ENCODE assay signal across 12 cellular contexts in genomic region chr3:61725851-61726333, GRCh38.
DNase-seq lines count a peak whose midpoint lies in the region; ATAC-seq and TF ChIP-seq lines count a peak whose summit lies in the region.
"Had no signal": no experiment of that assay in that cellular context is flagged by ENCODE, and none has a peak within 500 bp of the region (broad histone marks: within the 10 kb centered on the region; RNA-seq: fewer than 3 reads in every experiment).

No MANE protein-coding gene starts in this region.

- peaks cover 8% of the 10 kb centered on the region for H4K20me1 ChIP-seq in Loucy (ENCODE audit: insufficient read depth, low read length, poor library complexity, severe bottlenecking)

- TF ChIP-seq CTCF in Caco-2 (IDR thresholded peaks at IDR 0.05; ENCODE audit: insufficient read depth in 1 of 2, low read depth in 1 of 2, low read length in 1 of 2, severe bottlenecking in 1 of 2, unreplicated experiment in 1 of 2) (no peak), Loucy (conservative IDR thresholded peaks at IDR 0.05; ENCODE audit: low read length) (no peak), epithelial cell of proximal tubule (conservative IDR thresholded peaks at IDR 0.05; ENCODE audit: low read depth, low read length) (no peak)

- CTCF ChIA-PET in Caco-2 (lab: Charles Lee) = no interaction called here

- no peak overlapping the region for H3K4me3 ChIP-seq in Caco-2 (ENCODE audit: low read depth, low read length)
- H3K4me3 ChIP-seq in Loucy (ENCODE audit: low read length, poor library complexity, severe bottlenecking) = no peak overlapping the region
- H3K4me3 ChIP-seq in epithelial cell of proximal tubule (ENCODE audit: low read depth, low read length) = no peak overlapping the region
- no peak overlapping the region for H3K4me3 ChIP-seq in mesenchymal stem cell (ENCODE audit: insufficient read depth in 1 of 2, low read depth in 1 of 2, low read length in 2 of 2)

- H3K18ac ChIP-seq in mesenchymal stem cell (ENCODE audit: low read depth in 1 of 2, low read length in 2 of 2) = no peak overlapping the region

- WGBS in mesenchymal stem cell = 41% methylated on average over 5 of the region's 5 CpGs

- H3K9ac ChIP-seq in Loucy (ENCODE audit: low read depth, low read length, poor library complexity, severe bottlenecking) (no peak overlapping the region), mesenchymal stem cell (ENCODE audit: low read length) (no peak overlapping the region)

- H3K4me1 ChIP-seq in Caco-2 (peaks cover 50% of the 10 kb centered on the region), Loucy (ENCODE audit: insufficient read depth, low read length, poor library complexity, severe bottlenecking) (peaks cover 27% of the 10 kb centered on the region), mesenchymal stem cell (ENCODE audit: control insufficient read depth, insufficient read depth, low read depth, low read length) (peaks cover 7% of the 10 kb centered on the region)

- intact Hi-C loops in Caco-2 (cut with micrococcal nuclease; ENCODE audit: unreplicated experiment) = loop anchor here (2.0 to 5.0 kb wide), 3 partner anchors 23 to 164 kb away; partner anchors contain the start of gene PTPRG
- intact Hi-C loops in sciatic nerve (cut with DNase I) = no loop called here

- H3K27ac Mint-ChIP-seq in Caco-2 (ENCODE audit: unreplicated experiment) = peak overlapping the region; percentile 37
- H3K27ac Mint-ChIP-seq: activated T-helper 17 cell treated with anti-CD3 and anti-CD28 coated beads, Interleukin-2, amount 50 U/mL, for 72 hours; memory B cell had no signal

- BruUV-seq in Caco-2 (replicated peaks; lab: Mats Ljungman, UMichigan) = no TSS peak

- no peak overlapping the region for H2BK5ac ChIP-seq in mesenchymal stem cell (ENCODE audit: low read depth, low read length, poor library complexity, severe bottlenecking)

- H4K8ac ChIP-seq in mesenchymal stem cell (ENCODE audit: low read length) = no peak overlapping the region

- no peaks in the 10 kb centered on the region for H3K27me3 ChIP-seq in Caco-2 (replicated peaks; ENCODE audit: control insufficient read depth, insufficient read depth, low read length)
- no peaks in the 10 kb centered on the region for H3K27me3 ChIP-seq in Loucy (ENCODE audit: insufficient read depth, low read length, poor library complexity, severe bottlenecking)
- H3K27me3 ChIP-seq in mesenchymal stem cell (ENCODE audit: control insufficient read depth in 1 of 2, insufficient read depth in 1 of 2, low read length in 2 of 2) = no peaks in the 10 kb centered on the region

- H4K91ac ChIP-seq in mesenchymal stem cell (ENCODE audit: low read length) = no peak overlapping the region

- H3K79me2 ChIP-seq in Loucy (ENCODE audit: insufficient read depth, low read length) = no peaks in the 10 kb centered on the region

- peak overlapping the region; percentile 62 for H3K27ac ChIP-seq in mesenchymal stem cell (ENCODE audit: low read length, poor library complexity, severe bottlenecking)

- H2BK12ac ChIP-seq in mesenchymal stem cell (ENCODE audit: low read length in 2 of 2) = no peak overlapping the region

- no peak overlapping the region for H2AFZ ChIP-seq in Loucy (ENCODE audit: low read length)
- no peak overlapping the region for H2AFZ ChIP-seq in mesenchymal stem cell (ENCODE audit: low read depth, low read length)

- DNase-seq in Caco-2 (peak; percentile 39 to 51), epithelial cell of proximal tubule (ENCODE audit: low read depth) (peak; percentile 27), mesenchymal stem cell (peak; percentile 10), NCI-H1105 (lab: John Stamatoyannopoulos, UW) (no peak), sciatic nerve (ENCODE audit: low spot score) (no peak)
- DNase-seq in activated naive CD4-positive, alpha-beta T cell (lab: John Stamatoyannopoulos, UW) = no peak
- DNase-seq: KG1, substantia nigra had no signal

- H3K79me1 ChIP-seq in mesenchymal stem cell (replicated peaks; ENCODE audit: low read length, poor library complexity, severe bottlenecking) = peaks cover 22% of the 10 kb centered on the region

- H3K36me3 ChIP-seq in Caco-2 (ENCODE audit: control insufficient read depth, insufficient read depth, low read length) = no peaks in the 10 kb centered on the region
- H3K36me3 ChIP-seq in Loucy (ENCODE audit: insufficient read depth, low read length) = no peaks in the 10 kb centered on the region
- H3K36me3 ChIP-seq in mesenchymal stem cell (ENCODE audit: control insufficient read depth in 1 of 2, insufficient read depth in 2 of 2, low read depth in 1 of 2, low read length in 2 of 2) = no peaks in the 10 kb centered on the region

- no peak overlapping the region for H3K23ac ChIP-seq in mesenchymal stem cell (ENCODE audit: low read length in 2 of 2)

- no peaks in the 10 kb centered on the region for H3K27me3 Mint-ChIP-seq in Caco-2 (ENCODE audit: insufficient read depth, unreplicated experiment)
- H3K27me3 Mint-ChIP-seq: memory B cell had no signal

- no peaks in the 10 kb centered on the region for H3K36me3 Mint-ChIP-seq in Caco-2 (ENCODE audit: insufficient read depth, unreplicated experiment)
- H3K36me3 Mint-ChIP-seq: memory B cell had no signal

- no peak for ATAC-seq in sciatic nerve
- ATAC-seq in GM21381 (IDR thresholded peaks at IDR 0.05; ENCODE audit: unreplicated experiment) = no peak
- ATAC-seq: activated T-helper 17 cell treated with anti-CD3 and anti-CD28 coated beads, Interleukin-2, amount 50 U/mL, for 72 hours had no signal

- no peaks in the 10 kb centered on the region for H3F3A ChIP-seq in Loucy (ENCODE audit: low read depth)

- no peaks in the 10 kb centered on the region for H3K9me3 ChIP-seq in Caco-2
- H3K9me3 ChIP-seq in Loucy (ENCODE audit: insufficient read depth, low read depth, low read length) = no peaks in the 10 kb centered on the region
- no peaks in the 10 kb centered on the region for H3K9me3 ChIP-seq in mesenchymal stem cell (ENCODE audit: control insufficient read depth, low read length)

- H3K4me1 Mint-ChIP-seq in Caco-2 (ENCODE audit: low read depth, unreplicated experiment) = peaks cover 47% of the 10 kb centered on the region
- H3K4me1 Mint-ChIP-seq: activated T-helper 17 cell treated with anti-CD3 and anti-CD28 coated beads, Interleukin-2, amount 50 U/mL, for 72 hours had no signal

- no peaks in the 10 kb centered on the region for H3K9me2 ChIP-seq in Loucy (replicated peaks; ENCODE audit: low read depth, low read length)

- peak overlapping the region; percentile 17 for H3K4me3 Mint-ChIP-seq in Caco-2 (ENCODE audit: unreplicated experiment)
- H3K4me3 Mint-ChIP-seq: activated T-helper 17 cell treated with anti-CD3 and anti-CD28 coated beads, Interleukin-2, amount 50 U/mL, for 72 hours; memory B cell had no signal

- H2BK15ac ChIP-seq in mesenchymal stem cell (ENCODE audit: low read depth, poor library complexity, severe bottlenecking) = no peak overlapping the region

- no peak overlapping the region for H2AK5ac ChIP-seq in mesenchymal stem cell (ENCODE audit: low read length, severe bottlenecking)

- no peaks in the 10 kb centered on the region for H3K9me3 Mint-ChIP-seq in Caco-2 (ENCODE audit: unreplicated experiment)
- H3K9me3 Mint-ChIP-seq: memory B cell had no signal

- POLR2A ChIA-PET in Caco-2 (lab: Charles Lee) = no interaction called here

- H3K4me2 ChIP-seq in Loucy (ENCODE audit: low read depth, low read length, poor library complexity, severe bottlenecking) (peak overlapping the region; percentile 67), mesenchymal stem cell (ENCODE audit: low read length, poor library complexity, severe bottlenecking) (no peak overlapping the region)

- no peak overlapping the region for H3K14ac ChIP-seq in mesenchymal stem cell (ENCODE audit: low read length in 2 of 2)

- H2BK120ac ChIP-seq in mesenchymal stem cell (ENCODE audit: low read depth, low read length) = no peak overlapping the region

- H3K4ac ChIP-seq in mesenchymal stem cell (ENCODE audit: low read depth in 1 of 2, low read length in 2 of 2) = no peak overlapping the region

Comparison
In these comparisons a context has a peak if more than half of its experiments do, and no peak if none do; other contexts are left out.
1. DNase-seq: peak in Caco-2 (2 of 2), epithelial cell of proximal tubule (single experiment) and mesenchymal stem cell (single experiment); none in NCI-H1105 (single experiment), activated naive CD4-positive, alpha-beta T cell (0 of 4) and sciatic nerve (single experiment).